Comparison of ENCODE assay signal across 1 cellular context in genomic region chr11:65016705-65017104, GRCh38.
TF ChIP-seq lines count a peak whose summit lies in the region.

No MANE protein-coding gene starts in this region.

TF ChIP-seq in GM23338, 12 proteins besides CTCF, POLR2A, EP300 and RAD21:
- TF ChIP-seq ETS1 (IDR thresholded peaks at IDR 0.05), result no peak
TF ChIP-seq in GM23338: peak in this region for 0.
